In the genomic region with DNA sequence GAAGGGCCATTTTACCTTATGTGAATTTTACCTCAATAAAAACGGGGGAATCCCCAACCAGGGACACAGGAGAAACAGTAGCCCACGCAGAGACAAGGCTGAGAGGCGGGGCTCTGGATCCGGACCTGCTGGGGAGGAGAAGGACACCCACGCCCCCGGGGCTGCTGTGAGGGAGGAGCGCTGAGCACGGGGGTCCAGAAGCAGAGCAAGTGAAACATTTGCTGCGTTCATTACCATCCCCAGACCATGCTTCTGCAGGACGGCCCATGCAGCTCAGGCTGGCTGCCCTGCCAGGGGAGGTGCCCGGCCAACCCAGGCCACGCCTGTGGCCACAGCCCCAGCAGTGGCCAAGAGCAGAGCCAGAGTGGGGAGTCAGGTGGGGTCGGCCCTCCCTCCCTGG, we compare ENCODE assay signal across 25 cellular contexts. TPM values are rescaled to one million over a fixed set of nuclear protein-coding genes. Genes with fewer than 3 reads are reported as not detected.
DNase-seq lines count a peak whose midpoint lies in the region; ATAC-seq, FAIRE-seq and TF ChIP-seq lines count a peak whose summit lies in the region.
"Had no signal": no experiment of that assay in that cellular context is flagged by ENCODE, and none has a peak within 500 bp of the region (broad histone marks: within the 10 kb centered on the region; RNA-seq: fewer than 3 reads in every experiment).

No MANE protein-coding gene starts in this region.

- peak; percentile 3 for DNase-seq in COLO829 (ENCODE audit: low spot score)
- peak in 3 of 4 experiments; percentile 5 to 11 (median 7) for DNase-seq in K562 (ENCODE audit: extremely low read depth in 1 of 4, low spot score in 3 of 4)
- no peak for DNase-seq in retina
- DNase-seq in GM19240 (ENCODE audit: insufficient read length, low spot score) = no peak
- no peak for DNase-seq in nephron progenitor cell
- DNase-seq: 8988T; ACHN; AML-193; BE2C; CD4-positive, CD25-positive, alpha-beta regulatory T cell; CD8-positive, alpha-beta T cell; DMS 273 treated with DMSO at 0.1 percent for 48 hours; DMS79; EL; GDM1; GOT3; HCEC 1CT had no signal

- no peak overlapping the region for H3K4me3 Mint-ChIP-seq in nephron progenitor cell
- H3K4me3 Mint-ChIP-seq: CD4-positive, CD25-positive, alpha-beta regulatory T cell; CD8-positive, alpha-beta T cell had no signal

- peaks cover 2% of the 10 kb centered on the region for H3K27me3 Mint-ChIP-seq in nephron progenitor cell (ENCODE audit: low read depth, poor library complexity)
- H3K27me3 Mint-ChIP-seq: CD4-positive, CD25-positive, alpha-beta regulatory T cell had no signal

- H3K27ac Mint-ChIP-seq in nephron progenitor cell = no peak overlapping the region
- H3K27ac Mint-ChIP-seq: CD4-positive, CD25-positive, alpha-beta regulatory T cell; CD8-positive, alpha-beta T cell had no signal

- TF ChIP-seq CTCF in OCI-LY1 (IDR thresholded peaks at IDR 0.05; ENCODE audit: low read length) (no peak), K562 (IDR thresholded peaks at IDR 0.05 in 2 of 3, conservative IDR thresholded peaks at IDR 0.05 in 1 of 3; ENCODE audit: insufficient read depth in 2 of 3, low read depth in 1 of 3, low read length in 3 of 3) (no peak), nephron progenitor cell (IDR thresholded peaks at IDR 0.05) (no peak)

- no peaks in the 10 kb centered on the region for H3K36me3 Mint-ChIP-seq in nephron progenitor cell (ENCODE audit: low read depth)
- H3K36me3 Mint-ChIP-seq: CD4-positive, CD25-positive, alpha-beta regulatory T cell; CD8-positive, alpha-beta T cell had no signal

- peaks cover 45% of the 10 kb centered on the region for H3K9me3 Mint-ChIP-seq in nephron progenitor cell
- H3K9me3 Mint-ChIP-seq: CD8-positive, alpha-beta T cell had no signal

- POLR2A ChIA-PET in K562 (lab: Yijun Ruan, JAX) = no interaction called here

- no peak for FAIRE-seq in K562 (lab: Jason Lieb, UNC)
- FAIRE-seq: A549, D721Med, GM12878, GM19239, H54 had no signal

- H3K9me2 ChIP-seq in OCI-LY1 (ENCODE audit: low read depth, low read length) = no peaks in the 10 kb centered on the region

- H3K9me3 ChIP-seq in BLaER1 (no peaks in the 10 kb centered on the region), OCI-LY1 (ENCODE audit: low read length) (no peaks in the 10 kb centered on the region), K562 (replicated peaks; ENCODE audit: control insufficient read depth, insufficient read depth, low read depth, low read length) (no peaks in the 10 kb centered on the region)
- H3K9me3 ChIP-seq: A549, BE2C had no signal

- no peak for TF ChIP-seq EP300 in K562 (IDR thresholded peaks at IDR 0.05; ENCODE audit: low read length)

- CTCF ChIA-PET in K562 (lab: Yijun Ruan, JAX; ENCODE audit: low intra/inter-chr PET ratio) = no interaction called here

- H3K4me1 ChIP-seq in BLaER1 = peaks cover 71% of the 10 kb centered on the region
- peaks cover 33% of the 10 kb centered on the region for H3K4me1 ChIP-seq in OCI-LY1 (ENCODE audit: insufficient read depth, low read length, severe bottlenecking)
- H3K4me1 ChIP-seq in K562 (replicated peaks in 1 of 2; ENCODE audit: control insufficient read depth in 2 of 2, insufficient read depth in 2 of 2, low read length in 2 of 2) = no peaks in the 10 kb centered on the region
- H3K4me1 ChIP-seq: A549, BE2C had no signal

- in situ Hi-C loops in K562 (cut with MboI) = loop anchor here (5.0 kb wide), 1 partner anchor 400 kb away; no protein-coding TSS in a partner anchor

- TF ChIP-seq RAD21 in K562 (CRISPR knock-in tag; conservative IDR thresholded peaks at IDR 0.05 in 1 of 2, IDR thresholded peaks at IDR 0.05 in 1 of 2) = no peak

- H3K4me1 Mint-ChIP-seq in nephron progenitor cell = no peaks in the 10 kb centered on the region

- intact Hi-C loops in K562 (cut with micrococcal nuclease) = no loop called here

- no peaks in the 10 kb centered on the region for H4K20me1 ChIP-seq in BLaER1
- no peaks in the 10 kb centered on the region for H4K20me1 ChIP-seq in OCI-LY1 (ENCODE audit: insufficient read depth, low read length)
- H4K20me1 ChIP-seq in K562 (replicated peaks; ENCODE audit: control insufficient read depth, insufficient read depth, low read length) = no peaks in the 10 kb centered on the region

- H3K27ac ChIP-seq in BLaER1 (peak overlapping the region; percentile 67), OCI-LY1 (ENCODE audit: low read depth, low read length, poor library complexity, severe bottlenecking) (peak overlapping the region; percentile 77), K562 (ENCODE audit: extremely low read depth, low read depth, low read length) (no peak overlapping the region)
- H3K27ac ChIP-seq: A549, C4-2B had no signal

- no peaks in the 10 kb centered on the region for H3F3A ChIP-seq in OCI-LY1 (ENCODE audit: insufficient read depth, low read length)

- H3K4me2 ChIP-seq in BLaER1 (peak overlapping the region; percentile 78), OCI-LY1 (ENCODE audit: low read length) (no peak overlapping the region), K562 (ENCODE audit: insufficient read depth, low read length) (no peak overlapping the region)
- H3K4me2 ChIP-seq: A549 had no signal

- WGBS in K562 (ENCODE audit: insufficient coverage, low coverage, missing lambda C conversion rate) = 1% methylated on average over 10 of the region's 13 CpGs

- H3K4me3 ChIP-seq in BLaER1 (no peak overlapping the region), OCI-LY1 (ENCODE audit: low read depth, low read length, poor library complexity, severe bottlenecking) (no peak overlapping the region), K562 (no peak overlapping the region)
- H3K4me3 ChIP-seq: A549, GM12878 had no signal

- H2AFZ ChIP-seq in OCI-LY1 (ENCODE audit: low read length) (no peak overlapping the region), K562 (ENCODE audit: low read depth, low read length) (no peak overlapping the region)

- H3K36me3 ChIP-seq in BLaER1 (no peaks in the 10 kb centered on the region), OCI-LY1 (ENCODE audit: insufficient read depth, low read length) (no peaks in the 10 kb centered on the region), K562 (ENCODE audit: control insufficient read depth, insufficient read depth, low read length) (no peaks in the 10 kb centered on the region)
- H3K36me3 ChIP-seq: BE2C had no signal

- no peak for TF ChIP-seq POLR2A in K562 (conservative IDR thresholded peaks at IDR 0.05)

- ATAC-seq in K562 = peak; percentile 34; the same call in 1 of the 3 replicates
- ATAC-seq: CD8-positive, alpha-beta T cell; GM12878 had no signal

- H3K9ac ChIP-seq in BLaER1 (no peak overlapping the region), OCI-LY1 (ENCODE audit: low read length) (no peak overlapping the region), K562 (ENCODE audit: insufficient read depth in 1 of 2, low read depth in 2 of 2, low read length in 2 of 2) (no peak overlapping the region)

- H3K27me3 ChIP-seq in BLaER1 (no peaks in the 10 kb centered on the region), OCI-LY1 (ENCODE audit: insufficient read depth, low read length) (no peaks in the 10 kb centered on the region), K562 (ENCODE audit: control insufficient read depth in 2 of 2, insufficient read depth in 2 of 2, low read length in 2 of 2) (no peaks in the 10 kb centered on the region)
- H3K27me3 ChIP-seq: BE2C had no signal

- H3K79me2 ChIP-seq in OCI-LY1 (ENCODE audit: insufficient read depth, low read length) (no peaks in the 10 kb centered on the region), K562 (ENCODE audit: control insufficient read depth, insufficient read depth, low read length) (no peaks in the 10 kb centered on the region)

- no TSS peak for BruUV-seq in K562 (replicated peaks; lab: Mats Ljungman, UMichigan)

- no peaks in the 10 kb centered on the region for H3K9me1 ChIP-seq in K562 (ENCODE audit: control insufficient read depth, insufficient read depth, low read length)

TF ChIP-seq in K562, 482 proteins besides CTCF, POLR2A, EP300 and RAD21:
- TF ChIP-seq ZNF77 (CRISPR knock-in tag; IDR thresholded peaks at IDR 0.05) (no peak), BACH1 (tag; IDR thresholded peaks at IDR 0.05) (no peak), LARP7 (IDR thresholded peaks at IDR 0.05) (no peak), LCOR (CRISPR knock-in tag; IDR thresholded peaks at IDR 0.05) (no peak), ZNF23 (CRISPR knock-in tag; IDR thresholded peaks at IDR 0.05) (no peak), MCM5 (IDR thresholded peaks at IDR 0.05; ENCODE audit: low read depth) (no peak), RHOXF2B (CRISPR knock-in tag; conservative IDR thresholded peaks at IDR 0.05) (no peak)
- TF ChIP-seq, protein P1, sequence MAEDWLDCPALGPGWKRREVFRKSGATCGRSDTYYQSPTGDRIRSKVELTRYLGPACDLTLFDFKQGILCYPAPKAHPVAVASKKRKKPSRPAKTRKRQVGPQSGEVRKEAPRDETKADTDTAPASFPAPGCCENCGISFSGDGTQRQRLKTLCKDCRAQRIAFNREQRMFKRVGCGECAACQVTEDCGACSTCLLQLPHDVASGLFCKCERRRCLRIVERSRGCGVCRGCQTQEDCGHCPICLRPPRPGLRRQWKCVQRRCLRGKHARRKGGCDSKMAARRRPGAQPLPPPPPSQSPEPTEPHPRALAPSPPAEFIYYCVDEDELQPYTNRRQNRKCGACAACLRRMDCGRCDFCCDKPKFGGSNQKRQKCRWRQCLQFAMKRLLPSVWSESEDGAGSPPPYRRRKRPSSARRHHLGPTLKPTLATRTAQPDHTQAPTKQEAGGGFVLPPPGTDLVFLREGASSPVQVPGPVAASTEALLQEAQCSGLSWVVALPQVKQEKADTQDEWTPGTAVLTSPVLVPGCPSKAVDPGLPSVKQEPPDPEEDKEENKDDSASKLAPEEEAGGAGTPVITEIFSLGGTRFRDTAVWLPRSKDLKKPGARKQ (CRISPR knock-in tag; IDR thresholded peaks at IDR 0.05) = no peak

RNA-seq across cellular contexts. Expression of a gene that starts 50.0 kb away (rescaled TPM):
- total RNA-seq in K562 (2011; cell fraction: chromatin; rRNA removed; ENCODE audit: low replicate concordance) = not detected in 2 replicates
- total RNA-seq in K562 (2011; cell fraction: nucleolus; rRNA removed) = not detected in 2 replicates
- total RNA-seq in K562 (2011; cell fraction: nucleoplasm; rRNA removed) = not detected in 2 replicates
- total RNA-seq in K562 (2014; rRNA removed) = not detected in 2 replicates
- total RNA-seq in K562 (2014; rRNA removed; fragmentation: Illumina TruSeq; extraction: Trizol) = not detected in 2 replicates
- not detected in 2 replicates for total RNA-seq in K562 (2015; rRNA removed; fragmentation: Illumina TruSeq; extraction: Trizol)
- total RNA-seq in K562 (2021) = not detected in 2 replicates
- polyA plus RNA-seq in K562 (2011; rRNA removed) = not detected in 2 replicates
- polyA plus RNA-seq in K562 (2011; cell fraction: cytosol; rRNA removed) = not detected in 2 replicates
- polyA plus RNA-seq in K562 (2011; cell fraction: nucleus; rRNA removed) = not detected in 2 replicates
- polyA plus RNA-seq in K562 (2012) = 0.03 and 0.06 TPM in 2 replicates
- polyA plus RNA-seq in K562 (2014; fragmentation: Illumina TruSeq; extraction: Trizol) = not detected in 2 replicates
- not detected for polyA plus RNA-seq in K562 (2014; fragmentation: Nextera tagmentation; extraction: Ambion mirVana)
- polyA plus RNA-seq in K562 (2014; rRNA removed) = not detected in 2 replicates
- not detected in 2 replicates for polyA minus RNA-seq in K562 (2011; rRNA and poly(A)+ RNA removed)
- not detected in 2 replicates for polyA minus RNA-seq in K562 (2011; cell fraction: cytosol; rRNA and poly(A)+ RNA removed)
- polyA minus RNA-seq in K562 (2011; cell fraction: nucleus; rRNA and poly(A)+ RNA removed) = not detected in 2 replicates
- total RNA-seq: CD4-positive, CD25-positive, alpha-beta regulatory T cell; CD8-positive, alpha-beta T cell; GM12878 had no signal
- polyA plus RNA-seq: A549; CD4-positive, CD25-positive, alpha-beta regulatory T cell; GM12878 had no signal

Comparison
In these comparisons a context has a peak if more than half of its experiments do, and no peak if none do; other contexts are left out.
1. DNase-seq: peak in COLO829 (single experiment) and K562 (3 of 4); none in retina (single experiment), GM19240 (single experiment) and nephron progenitor cell (single experiment).